ENCODE assay signal across 8 cellular contexts in genomic region chr19:40806385-40807146, GRCh38.
DNase-seq lines count a peak whose midpoint lies in the region; ATAC-seq lines count a peak whose summit lies in the region.

No MANE protein-coding gene starts in this region.

- no peaks in the 10 kb centered on the region for H3K9me3 Mint-ChIP-seq in memory B cell

- no peaks in the 10 kb centered on the region for H3K4me1 ChIP-seq in endocrine pancreas (ENCODE audit: control insufficient read depth, insufficient read depth, low read length)

- no peaks in the 10 kb centered on the region for H3K9me3 ChIP-seq in endocrine pancreas (ENCODE audit: control insufficient read depth, low read length)

- H3K4me3 Mint-ChIP-seq in memory B cell = peak overlapping the region; percentile 70

- no peaks in the 10 kb centered on the region for H3K36me3 ChIP-seq in endocrine pancreas (ENCODE audit: control insufficient read depth, insufficient read depth, low read length)

- peak; percentile 26 for ATAC-seq in memory B cell (ENCODE audit: low read depth)

- H3K27me3 Mint-ChIP-seq in memory B cell = no peaks in the 10 kb centered on the region

- H3K9ac ChIP-seq in endocrine pancreas (ENCODE audit: control insufficient read depth, insufficient read depth, low read length) = peak overlapping the region; percentile 7

- peak overlapping the region; percentile 84 for H3K27ac Mint-ChIP-seq in memory B cell

- H3K36me3 Mint-ChIP-seq in memory B cell = peaks cover 19% of the 10 kb centered on the region

- H3K27me3 ChIP-seq in endocrine pancreas (ENCODE audit: control insufficient read depth, insufficient read depth, low read length) = no peaks in the 10 kb centered on the region

- DNase-seq in DMS 273 (lab: John Stamatoyannopoulos, UW; ENCODE audit: unreplicated experiment) = peak; percentile 66
- no peak for DNase-seq in DMS 273 treated with DMSO at 0.1 percent for 48 hours (lab: John Stamatoyannopoulos, UW)
- peak; percentile 99 for DNase-seq in NCI-H69 (lab: John Stamatoyannopoulos, UW)
- DNase-seq in activated CD8-positive, alpha-beta memory T cell treated with anti-CD3 and anti-CD28 coated beads, Interleukin-2, amount 50 U/mL, for 48 hours = peak; percentile 92
- DNase-seq in memory B cell (ENCODE audit: low spot score in 2 of 2) = peak; percentile 56 to 63
- DNase-seq in stimulated activated CD4-positive, alpha-beta T cell treated with anti-CD3 and anti-CD28 coated beads, TNF-alpha, amount 100 ng/mL, for 24 hours (ENCODE audit: low read depth in 3 of 3) = peak; percentile 62 to 76 (median 62)
- DNase-seq in NCI-H774 (lab: John Stamatoyannopoulos, UW) = no peak

- no peak overlapping the region for H3K4me3 ChIP-seq in endocrine pancreas (ENCODE audit: control insufficient read depth, insufficient read depth, low read length)

- H3K4me1 Mint-ChIP-seq in memory B cell = peaks cover 63% of the 10 kb centered on the region

Comparison
In these comparisons a context has a peak if more than half of its experiments do, and no peak if none do; other contexts are left out.
1. DNase-seq: peak in DMS 273 (single experiment), NCI-H69 (single experiment), activated CD8-positive, alpha-beta memory T cell treated with anti-CD3 and anti-CD28 coated beads, Interleukin-2, amount 50 U/mL, for 48 hours (single experiment), memory B cell (2 of 2) and stimulated activated CD4-positive, alpha-beta T cell treated with anti-CD3 and anti-CD28 coated beads, TNF-alpha, amount 100 ng/mL, for 24 hours (3 of 3); none in DMS 273 treated with DMSO at 0.1 percent for 48 hours (single experiment) and NCI-H774 (single experiment).